8 cellular contexts compared by ENCODE assay signal in the genomic region with DNA sequence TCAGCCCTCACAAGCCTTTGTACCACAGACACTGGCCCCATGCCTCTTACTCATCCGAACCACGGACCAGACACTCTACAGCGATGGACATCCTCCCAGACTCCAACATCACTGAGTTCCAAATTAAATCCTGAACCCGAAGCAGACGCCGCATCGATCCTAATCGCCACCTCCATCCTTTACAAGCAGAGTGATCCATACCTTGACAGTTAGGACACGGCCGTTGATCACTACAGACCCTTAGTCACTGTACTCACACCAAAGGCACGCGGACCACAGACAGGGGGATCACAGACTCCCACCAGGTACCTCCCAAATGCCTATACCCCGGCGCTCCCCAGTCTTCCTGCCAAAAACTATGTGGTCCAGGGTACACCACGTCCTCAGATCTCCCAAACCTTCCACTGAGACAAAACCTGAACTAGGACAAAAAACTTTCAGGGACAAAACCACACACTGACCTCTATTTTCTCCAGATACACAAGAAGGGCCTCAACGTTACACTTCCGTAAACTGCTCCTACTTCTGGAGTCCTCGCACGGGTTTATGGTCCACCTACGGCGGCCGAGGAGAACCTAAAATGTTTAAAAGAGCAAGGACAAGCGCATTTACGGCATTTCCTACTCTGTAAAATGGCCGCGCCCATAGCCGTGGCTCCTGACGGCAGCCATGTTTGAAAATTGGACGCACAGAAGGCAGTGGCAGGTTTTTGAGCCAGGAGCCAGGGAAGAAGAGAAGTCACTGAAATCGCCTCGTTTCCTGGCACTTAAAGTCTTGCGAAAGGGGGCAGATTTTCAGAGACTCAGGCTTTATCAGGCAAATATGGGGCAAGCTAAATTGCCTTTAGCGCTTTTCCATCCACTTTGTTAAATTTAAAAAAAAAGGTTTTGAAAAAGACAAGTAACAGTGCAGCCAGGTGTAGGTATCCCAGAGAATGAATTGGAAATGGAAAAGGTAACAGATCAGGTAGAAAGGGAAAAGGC. TPM values are rescaled to one million over a fixed set of nuclear protein-coding genes. Genes with fewer than 3 reads are reported as not detected.
A peak's percentile ranks its signal among the peaks of the same experiment; 100 is the strongest.
DNase-seq lines count a peak whose midpoint lies in the region; ATAC-seq, FAIRE-seq and TF ChIP-seq lines count a peak whose summit lies in the region.

TSS of gene ZNF350 (minus strand) at position 532 of the 983 bp plus-strand sequence. CDS start 12,480 bp downstream, outside the sequence.

- in situ Hi-C loops in astrocyte of the spinal cord (cut with HindIII; ENCODE audit: low sequenced_read_pairs) = no loop called here

- peaks cover 10% of the 10 kb centered on the region for H3K4me1 Mint-ChIP-seq in HFFc6 (ENCODE audit: low read depth)

- H3K9me3 Mint-ChIP-seq in HFFc6 = peaks cover 86% of the 10 kb centered on the region

- FAIRE-seq in G401.6 (lab: Jason Lieb, UNC) = peak; percentile 92

- DNase-seq in HFFc6 = peak; percentile 96
- DNase-seq in NCI-H146 (lab: John Stamatoyannopoulos, UW) = peak; percentile 96
- DNase-seq in T1000 (lab: John Stamatoyannopoulos, UW) = peak; percentile 73
- peak; percentile 98 for DNase-seq in astrocyte of the spinal cord (ENCODE audit: low read depth, low spot score)
- DNase-seq in hepatocyte (ENCODE audit: low spot score) = peak; percentile 85
- DNase-seq in renal cortical epithelial cell (ENCODE audit: low read depth) = peak; percentile 93
- peak; percentile 94 to 95 for DNase-seq in aorta

- peak within 1 kb of the TSS; percentile 43 for H3K27ac ChIP-seq in hepatocyte
- peak within 1 kb of the TSS in 1 of 2 donors; percentile 65 for H3K27ac ChIP-seq in aorta (ENCODE audit: low read depth in 1 of 2, low read length in 2 of 2)

- TF ChIP-seq CTCF in HFFc6 (IDR thresholded peaks at IDR 0.05) (no peak), astrocyte of the spinal cord (IDR thresholded peaks at IDR 0.05; ENCODE audit: low read depth, low read length) (no peak), hepatocyte (IDR thresholded peaks at IDR 0.05; ENCODE audit: poor library complexity) (no peak)

- peaks cover 27% of the 10 kb centered on the region for H3K79me2 ChIP-seq in hepatocyte

- peak within 1 kb of the TSS; percentile 78 for H3K4me2 ChIP-seq in hepatocyte

- peaks cover 7% of the 10 kb centered on the region for H3K9me3 ChIP-seq in hepatocyte (ENCODE audit: low read depth)
- H3K9me3 ChIP-seq in aorta (ENCODE audit: control insufficient read depth, low read length) = peaks cover 9% of the 10 kb centered on the region

- peaks cover 68% of the 10 kb centered on the region for H3K36me3 Mint-ChIP-seq in HFFc6 (ENCODE audit: low read depth)

- peaks cover 2% of the 10 kb centered on the region for H3K27me3 Mint-ChIP-seq in HFFc6 (ENCODE audit: insufficient read depth)

- H3K27ac Mint-ChIP-seq in HFFc6 = peak within 1 kb of the TSS; percentile 90

- intact Hi-C loops in aorta (cut with DNase I) = loop anchor here in 1 of 2 donors (5.0 to 10.0 kb wide), 3 partner anchors 41 to 92 kb away; partner anchors contain the start of genes ZNF613 and ZNF614

- WGBS in hepatocyte (ENCODE audit: low lambda C conversion rate, missing lambda C conversion rate) = 57% methylated on average over 33 of the region's 33 CpGs
- 2 to 3% methylated on average over 33 of the region's 33 CpGs for WGBS in aorta, 2 donors

- peak; percentile 98 for ATAC-seq in aorta (ENCODE audit: low FRiP score)

- no peaks in the 10 kb centered on the region for H3K4me1 ChIP-seq in hepatocyte (ENCODE audit: insufficient read depth)
- H3K4me1 ChIP-seq in aorta (ENCODE audit: control insufficient read depth in 1 of 2, insufficient read depth in 2 of 2, low read length in 2 of 2) = no peaks in the 10 kb centered on the region

- H4K20me1 ChIP-seq in hepatocyte (ENCODE audit: insufficient read depth, poor library complexity, severe bottlenecking) = no peaks in the 10 kb centered on the region

- peak within 1 kb of the TSS; percentile 58 for H2AFZ ChIP-seq in hepatocyte

- no peaks in the 10 kb centered on the region for H3K9me2 ChIP-seq in hepatocyte (replicated peaks; ENCODE audit: insufficient read depth)

- H3K36me3 ChIP-seq in hepatocyte (replicated peaks; ENCODE audit: insufficient read depth, low read depth) (no peaks in the 10 kb centered on the region), aorta (ENCODE audit: control insufficient read depth in 1 of 2, insufficient read depth in 2 of 2, low read length in 1 of 2) (no peaks in the 10 kb centered on the region)

- H3K4me3 ChIP-seq in astrocyte of the spinal cord (ENCODE audit: low read depth, low read length) (peak within 1 kb of the TSS; percentile 80), hepatocyte (peak within 1 kb of the TSS; percentile 30), aorta (ENCODE audit: low read length in 2 of 2) (peak within 1 kb of the TSS; percentile 99)

- peak within 1 kb of the TSS; percentile 94 for H3K4me3 Mint-ChIP-seq in HFFc6

- H3K27me3 ChIP-seq in hepatocyte (no peaks in the 10 kb centered on the region), aorta (ENCODE audit: control insufficient read depth in 1 of 2, insufficient read depth in 2 of 2, low read length in 1 of 2) (no peaks in the 10 kb centered on the region)

RNA-seq across cellular contexts. Expression of gene ZNF350, which starts in this region (rescaled TPM):
- total RNA-seq in HFFc6 (2021; fragmentation: NEBNext Ultra II Directional; extraction: Animal tissue kit (Norgen Biotek cat#: 25700)) = 1 to 10 TPM; 4.8 to 7.0 (median 5.6) TPM
- total RNA-seq in hepatocyte (3.5 and 4.3 TPM in 2 replicates), renal cortical epithelial cell (14.4 and 15.6 TPM in 2 replicates), aorta (10 to 100 TPM; 13.2 to 17.7 TPM)
- polyA plus RNA-seq in hepatocyte (3.1 and 5.0 TPM in 2 replicates), aorta (10 to 100 TPM in 1 of 2 donors, 1 to 10 TPM in 1; 9.9 to 11.9 TPM)

Comparison
In these comparisons a context has a peak if more than half of its experiments do, and no peak if none do; other contexts are left out.
1. H3K4me3 ChIP-seq: peak in every context shown above with its lines; median percentile 99 in aorta; 80 in astrocyte of the spinal cord; 30 in hepatocyte.